ENCODE assay signal across 6 cellular contexts in genomic region chr19:10568444-10568825, GRCh38. TPM values are rescaled to one million over a fixed set of nuclear protein-coding genes. Genes with fewer than 3 reads are reported as not detected.
DNase-seq lines count a peak whose midpoint lies in the region; ATAC-seq and TF ChIP-seq lines count a peak whose summit lies in the region.

No MANE protein-coding gene starts in this region.

- in situ Hi-C loops in astrocyte of the cerebellum (cut with HindIII; ENCODE audit: low sequenced_read_pairs), result no loop called here

- H3K27me3 Mint-ChIP-seq in naive thymus-derived CD8-positive, alpha-beta T cell, result no peaks in the 10 kb centered on the region

- H3K4me3 ChIP-seq in astrocyte of the cerebellum (ENCODE audit: low read depth, low read length), result peak overlapping the region; percentile 66

- no peak for TF ChIP-seq CTCF in astrocyte of the cerebellum (IDR thresholded peaks at IDR 0.05; ENCODE audit: low read depth, low read length, missing control alignments)

- peaks cover 32 to 57% (median 47%) of the 10 kb centered on the region in 4 donors for H3K4me1 Mint-ChIP-seq in naive thymus-derived CD8-positive, alpha-beta T cell

- POLR2A ChIA-PET in naive thymus-derived CD8-positive, alpha-beta T cell (lab: Charles Lee), result interaction anchor here (0.5 to 8.6 kb wide), 11 partner anchors 11 to 268 kb away, joined by 3 to 159 read pairs (median 9); partner anchors contain the start of genes ATG4D and TMED1

- peak overlapping the region; percentile 83 to 100 (median 98) for H3K4me3 Mint-ChIP-seq in naive thymus-derived CD8-positive, alpha-beta T cell

- H3K36me3 Mint-ChIP-seq in naive thymus-derived CD8-positive, alpha-beta T cell, result peaks cover 5 to 7% (median 6%) of the 10 kb centered on the region in 3 donors

- H3K9me3 Mint-ChIP-seq in naive thymus-derived CD8-positive, alpha-beta T cell, result no peaks in the 10 kb centered on the region

- peak; percentile 1 for ATAC-seq in GM18858 (IDR thresholded peaks at IDR 0.05; ENCODE audit: unreplicated experiment)
- peak; percentile 18 to 31 for ATAC-seq in naive thymus-derived CD8-positive, alpha-beta T cell
- ATAC-seq in HG03045 (IDR thresholded peaks at IDR 0.05; ENCODE audit: unreplicated experiment), result no peak

- H3K27ac Mint-ChIP-seq in naive thymus-derived CD8-positive, alpha-beta T cell, result peak overlapping the region; percentile 88 to 99 (median 98)

- peak; percentile 36 for DNase-seq in HT1080 (ENCODE audit: low read depth)
- no peak for DNase-seq in astrocyte of the cerebellum (ENCODE audit: low read depth)
- peak in 2 of 10 donors; percentile 58 to 83 for DNase-seq in naive thymus-derived CD8-positive, alpha-beta T cell
- no peak for DNase-seq in T1000 (lab: John Stamatoyannopoulos, UW)

RNA-seq across cellular contexts. Expression of gene CDKN2D, which starts 0.3 kb away (rescaled TPM):
- 6.3 and 14.5 TPM in 2 replicates for total RNA-seq in HT1080 (2014; rRNA removed; shearing (Covaris generic))
- 25.5 TPM in 2 replicates for polyA plus RNA-seq in HT1080 (2015; cell fraction: cytosol; rRNA removed)
- polyA plus RNA-seq in HT1080 (2015; cell fraction: nucleus; rRNA removed), result 8.8 and 11.8 TPM in 2 replicates
- total RNA-seq in naive thymus-derived CD8-positive, alpha-beta T cell, result 10 to 100 TPM; 27.2 to 28.1 TPM
- 100 to 1,000 TPM in 2 of 3 donors, 10 to 100 TPM in 1; 81.6 to 145 (median 108) TPM for polyA plus RNA-seq in naive thymus-derived CD8-positive, alpha-beta T cell

RNA-seq across cellular contexts. Expression of gene KRI1, which starts 2.6 kb away (rescaled TPM):
- total RNA-seq in HT1080 (2014; rRNA removed; shearing (Covaris generic)), result 33.9 and 56.1 TPM in 2 replicates
- 11.4 and 11.8 TPM in 2 replicates for polyA plus RNA-seq in HT1080 (2015; cell fraction: cytosol; rRNA removed)
- polyA plus RNA-seq in HT1080 (2015; cell fraction: nucleus; rRNA removed), result 35.4 and 41.0 TPM in 2 replicates
- total RNA-seq in naive thymus-derived CD8-positive, alpha-beta T cell, result 10 to 100 TPM; 57.8 to 68.4 TPM
- polyA plus RNA-seq in naive thymus-derived CD8-positive, alpha-beta T cell, result 10 to 100 TPM; 12.8 to 46.9 (median 20.9) TPM

RNA-seq across cellular contexts. Expression of gene AP1M2, which starts 18.7 kb away (rescaled TPM):
- total RNA-seq in HT1080 (2014; rRNA removed; shearing (Covaris generic)), result 5.8 and 8.6 TPM in 2 replicates
- 0.92 and 4.0 TPM in 2 replicates for polyA plus RNA-seq in HT1080 (2015; cell fraction: cytosol; rRNA removed)
- 0.67 and 1.1 TPM in 2 replicates for polyA plus RNA-seq in HT1080 (2015; cell fraction: nucleus; rRNA removed)
- total RNA-seq in naive thymus-derived CD8-positive, alpha-beta T cell, result not detected
- under 1 TPM in 1 of 3 donors, not detected in 2; 0.25 TPM for polyA plus RNA-seq in naive thymus-derived CD8-positive, alpha-beta T cell

RNA-seq across cellular contexts. Expression of gene ATG4D, which starts 24.7 kb away (rescaled TPM):
- total RNA-seq in HT1080 (2014; rRNA removed; shearing (Covaris generic)), result 31.8 and 36.8 TPM in 2 replicates
- 25.6 and 28.3 TPM in 2 replicates for polyA plus RNA-seq in HT1080 (2015; cell fraction: cytosol; rRNA removed)
- 27.2 and 29.9 TPM in 2 replicates for polyA plus RNA-seq in HT1080 (2015; cell fraction: nucleus; rRNA removed)
- total RNA-seq in naive thymus-derived CD8-positive, alpha-beta T cell, result 10 to 100 TPM; 52.0 to 53.4 TPM
- polyA plus RNA-seq in naive thymus-derived CD8-positive, alpha-beta T cell, result 10 to 100 TPM in 2 of 3 donors, 1 to 10 TPM in 1; 9.2 to 19.3 (median 12.2) TPM

RNA-seq across cellular contexts. Expression of gene S1PR5, which starts 51.2 kb away (rescaled TPM):
- 1.2 and 1.8 TPM in 2 replicates for total RNA-seq in HT1080 (2014; rRNA removed; shearing (Covaris generic))
- 0.06 and 0.13 TPM in 2 replicates for polyA plus RNA-seq in HT1080 (2015; cell fraction: cytosol; rRNA removed)
- 0.14 and 0.42 TPM in 2 replicates for polyA plus RNA-seq in HT1080 (2015; cell fraction: nucleus; rRNA removed)
- under 1 TPM; 0.81 to 0.85 TPM for total RNA-seq in naive thymus-derived CD8-positive, alpha-beta T cell
- 10 to 100 TPM in 1 of 3 donors, 1 to 10 TPM in 1, under 1 TPM in 1; 0.99 to 77.2 (median 2.1) TPM for polyA plus RNA-seq in naive thymus-derived CD8-positive, alpha-beta T cell
